Comparison of ENCODE assay signal across 8 cellular contexts in genomic region chr19:38792250-38793111, GRCh38. TPM values are rescaled to one million over a fixed set of nuclear protein-coding genes. Genes with fewer than 3 reads are reported as not detected.
DNase-seq lines count a peak whose midpoint lies in the region; ATAC-seq, FAIRE-seq and TF ChIP-seq lines count a peak whose summit lies in the region.
"Had no signal": no experiment of that assay in that cellular context is flagged by ENCODE, and none has a peak within 500 bp of the region (broad histone marks: within the 10 kb centered on the region; RNA-seq: fewer than 3 reads in every experiment).

No MANE protein-coding gene starts in this region.

- H3K79me2 ChIP-seq in OCI-LY1 (ENCODE audit: insufficient read depth, low read length) (no peaks in the 10 kb centered on the region), HepG2 (ENCODE audit: insufficient read depth, low read length) (no peaks in the 10 kb centered on the region)

- H3K27me3 ChIP-seq in OCI-LY1 (ENCODE audit: insufficient read depth, low read length) (no peaks in the 10 kb centered on the region), HepG2 (ENCODE audit: control insufficient read depth in 1 of 2, insufficient read depth in 2 of 2, low read length in 2 of 2) (no peaks in the 10 kb centered on the region), thoracic aorta (replicated peaks; ENCODE audit: insufficient read depth) (no peaks in the 10 kb centered on the region)

- H3K4me3 ChIP-seq in OCI-LY1 (ENCODE audit: low read depth, low read length, poor library complexity, severe bottlenecking) (peak overlapping the region; percentile 51), astrocyte of the spinal cord (ENCODE audit: low read depth, low read length) (no peak overlapping the region), HepG2 (replicated peaks in 1 of 3; ENCODE audit: insufficient read depth in 1 of 3, low read depth in 2 of 3, low read length in 3 of 3) (no peak overlapping the region), thoracic aorta (peak overlapping the region; percentile 66)

- intact Hi-C loops in HepG2 (cut with micrococcal nuclease; ENCODE audit: unreplicated experiment) = no loop called here

- CTCF ChIA-PET in HepG2 (lab: Yijun Ruan, JAX; ENCODE audit: low intra/inter-chr PET ratio, low total read pairs) = no interaction called here

- H3K9ac ChIP-seq in OCI-LY1 (ENCODE audit: low read length) = peak overlapping the region; percentile 41
- no peak overlapping the region for H3K9ac ChIP-seq in HepG2 (ENCODE audit: insufficient read depth, low read depth, low read length)

- no peaks in the 10 kb centered on the region for H3K9me2 ChIP-seq in OCI-LY1 (ENCODE audit: low read depth, low read length)

- no peak for TF ChIP-seq RAD21 in HepG2 (CRISPR knock-in tag; IDR thresholded peaks at IDR 0.05)

- H3K4me2 ChIP-seq in OCI-LY1 (ENCODE audit: low read length) (peak overlapping the region; percentile 63), HepG2 (ENCODE audit: low read depth, low read length) (peak overlapping the region; percentile 41)

- TF ChIP-seq CTCF in OCI-LY1 (IDR thresholded peaks at IDR 0.05; ENCODE audit: low read length) (peak; percentile 29; the same call in 1 of the 2 replicates), astrocyte of the spinal cord (IDR thresholded peaks at IDR 0.05; ENCODE audit: low read depth, low read length) (peak; percentile 43), HepG2 (CRISPR knock-in tag; IDR thresholded peaks at IDR 0.05) (no peak; the same call in 1 of the 2 replicates), thoracic aorta (IDR thresholded peaks at IDR 0.05) (peak; percentile 23)

- TF ChIP-seq EP300 in HepG2 (IDR thresholded peaks at IDR 0.05; ENCODE audit: low read depth in 2 of 2, low read length in 2 of 2) = no peak
- TF ChIP-seq EP300 in HepG2 (CRISPR knock-in tag; IDR thresholded peaks at IDR 0.05; ENCODE audit: borderline replicate concordance) = no peak

- H4K20me1 ChIP-seq in OCI-LY1 (ENCODE audit: insufficient read depth, low read length) (no peaks in the 10 kb centered on the region), HepG2 (ENCODE audit: insufficient read depth, low read length) (no peaks in the 10 kb centered on the region)

- in situ Hi-C loops in astrocyte of the spinal cord (cut with HindIII; ENCODE audit: low sequenced_read_pairs) (no loop called here), HepG2 (cut with HindIII; ENCODE audit: extremely low pct_ligation_motif_present, low pct_unique_long_range_greater_than_20kb) (no loop called here)

- 81% methylated on average over 35 of the region's 71 CpGs for WGBS in HepG2 (ENCODE audit: low lambda C conversion rate)

- H3K27ac ChIP-seq in OCI-LY1 (ENCODE audit: low read depth, low read length, poor library complexity, severe bottlenecking) (no peak overlapping the region), HepG2 (ENCODE audit: extremely low read length, insufficient read depth, low read length) (no peak overlapping the region), thoracic aorta (no peak overlapping the region)

- DNase-seq in astrocyte of the spinal cord (ENCODE audit: low read depth, low spot score) (peak; percentile 7), HepG2 (ENCODE audit: low spot score) (no peak), thoracic aorta (ENCODE audit: low spot score) (no peak), RKO (ENCODE audit: low spot score) (no peak), medulla oblongata (ENCODE audit: extremely low spot score) (no peak), NCI-H226 (no peak)

- H3K36me3 ChIP-seq in OCI-LY1 (ENCODE audit: insufficient read depth, low read length) (no peaks in the 10 kb centered on the region), HepG2 (replicated peaks in 1 of 2; ENCODE audit: control insufficient read depth in 1 of 2, insufficient read depth in 2 of 2, low read length in 2 of 2) (no peaks in the 10 kb centered on the region), thoracic aorta (no peaks in the 10 kb centered on the region)

- TF ChIP-seq POLR2A in HepG2 (IDR thresholded peaks at IDR 0.05; ENCODE audit: insufficient read depth in 1 of 2, low read depth in 2 of 2, low read length in 2 of 2) = no peak

- H3K9me3 ChIP-seq in OCI-LY1 (ENCODE audit: low read length) = no peaks in the 10 kb centered on the region
- no peaks in the 10 kb centered on the region for H3K9me3 ChIP-seq in HepG2 (ENCODE audit: low read length)
- no peaks in the 10 kb centered on the region for H3K9me3 ChIP-seq in thoracic aorta

- H3K4me1 ChIP-seq in OCI-LY1 (ENCODE audit: insufficient read depth, low read length, severe bottlenecking) = peaks cover 13% of the 10 kb centered on the region
- peaks cover 21% of the 10 kb centered on the region for H3K4me1 ChIP-seq in HepG2 (ENCODE audit: insufficient read depth, low read length)
- H3K4me1 ChIP-seq in thoracic aorta (ENCODE audit: control insufficient read depth in 1 of 2, low read depth in 2 of 2) = peaks cover 0 to 3% of the 10 kb centered on the region in 2 donors

- POLR2A ChIA-PET in HepG2 (lab: Yijun Ruan, JAX) = interaction anchor here (0.6 to 1.6 kb wide), 2 partner anchors 18 to 29 kb away, joined by 3 to 5 read pairs; no protein-coding TSS in a partner anchor

- no peak for FAIRE-seq in HepG2 (lab: Jason Lieb, UNC)

- H2AFZ ChIP-seq in OCI-LY1 (ENCODE audit: low read length) = peak overlapping the region; percentile 60; the same call in 1 of the 2 replicates
- no peak overlapping the region for H2AFZ ChIP-seq in HepG2 (ENCODE audit: low read length)

- BruUV-seq in HepG2 (replicated peaks; lab: Mats Ljungman, UMichigan) = no TSS peak

- H3F3A ChIP-seq in OCI-LY1 (ENCODE audit: insufficient read depth, low read length) = no peaks in the 10 kb centered on the region

- ATAC-seq in HepG2 = peak; percentile 69
- ATAC-seq in thoracic aorta (ENCODE audit: insufficient number of reproducible peaks, low FRiP score, low read depth) = no peak

RNA-seq across cellular contexts. Expression of gene LGALS7B, which starts 3.5 kb away (rescaled TPM):
- total RNA-seq in HepG2 (2016; rRNA removed; fragmentation: Illumina TruSeq; extraction: Trizol) = 0.73 and 1.7 TPM in 2 replicates
- total RNA-seq in HepG2 (2016; cell fraction: cytosol; rRNA removed; fragmentation: Illumina TruSeq; extraction: Trizol; ENCODE audit: low read depth) = not detected in 2 replicates
- total RNA-seq in HepG2 (2016; cell fraction: insoluble cytoplasmic fraction; rRNA removed; fragmentation: Illumina TruSeq; extraction: Trizol) = 0.80 and 2.9 TPM in 2 replicates
- 0.77 TPM in 1 of 2 replicates, not detected in the other for total RNA-seq in HepG2 (2016; cell fraction: membrane; rRNA removed; fragmentation: Illumina TruSeq; extraction: Trizol)
- total RNA-seq in HepG2 (2016; cell fraction: nucleus; rRNA removed; fragmentation: Illumina TruSeq; extraction: Trizol) = not detected in 2 replicates
- 2.1 and 4.0 TPM in 2 replicates for polyA plus RNA-seq in HepG2 (2011; rRNA removed)
- 4.6 and 7.7 TPM in 2 replicates for polyA plus RNA-seq in HepG2 (2011; cell fraction: cytosol; rRNA removed)
- 2.3 and 3.2 TPM in 2 replicates for polyA plus RNA-seq in HepG2 (2011; cell fraction: nucleus; rRNA removed)
- polyA plus RNA-seq in HepG2 (2012) = 1.6 and 3.8 TPM in 2 replicates
- 0.27 and 0.35 TPM in 2 replicates for polyA plus RNA-seq in HepG2 (2016; cell fraction: cytosol; fragmentation: Illumina TruSeq; extraction: Trizol; ENCODE audit: low read depth)
- polyA plus RNA-seq in HepG2 (2016; cell fraction: insoluble cytoplasmic fraction; fragmentation: Illumina TruSeq; extraction: Trizol; ENCODE audit: low read depth) = 1.1 and 1.9 TPM in 2 replicates
- 0.50 TPM in 1 of 2 replicates, not detected in the other for polyA plus RNA-seq in HepG2 (2016; cell fraction: membrane; fragmentation: Illumina TruSeq; extraction: Trizol; ENCODE audit: low read depth)
- polyA plus RNA-seq in HepG2 (2016; cell fraction: nucleus; fragmentation: Illumina TruSeq; extraction: Trizol; ENCODE audit: insufficient read depth, low read depth) = 2.2 TPM in 1 of 2 replicates, not detected in the other
- 0.37 TPM in 1 of 2 replicates, not detected in the other for polyA minus RNA-seq in HepG2 (2011; rRNA and poly(A)+ RNA removed; ENCODE audit: low replicate concordance)
- polyA minus RNA-seq in HepG2 (2011; cell fraction: cytosol; rRNA and poly(A)+ RNA removed) = 2.1 TPM in 1 of 2 replicates, not detected in the other
- polyA minus RNA-seq in HepG2 (2011; cell fraction: nucleus; rRNA and poly(A)+ RNA removed) = not detected in 2 replicates
- total RNA-seq in thoracic aorta = 1 to 10 TPM in 1 of 2 donors, not detected in 1; 2.0 TPM
- polyA plus RNA-seq: neural cell had no signal

RNA-seq across cellular contexts. Expression of gene LGALS7, which starts 19.2 kb away (rescaled TPM):
- total RNA-seq in HepG2 (2016; rRNA removed; fragmentation: Illumina TruSeq; extraction: Trizol) = not detected in 2 replicates
- total RNA-seq in HepG2 (2016; cell fraction: cytosol; rRNA removed; fragmentation: Illumina TruSeq; extraction: Trizol; ENCODE audit: low read depth) = not detected in 2 replicates
- total RNA-seq in HepG2 (2016; cell fraction: insoluble cytoplasmic fraction; rRNA removed; fragmentation: Illumina TruSeq; extraction: Trizol) = not detected in 2 replicates
- total RNA-seq in HepG2 (2016; cell fraction: membrane; rRNA removed; fragmentation: Illumina TruSeq; extraction: Trizol) = 0.93 TPM in 1 of 2 replicates, not detected in the other
- not detected in 2 replicates for total RNA-seq in HepG2 (2016; cell fraction: nucleus; rRNA removed; fragmentation: Illumina TruSeq; extraction: Trizol)
- polyA plus RNA-seq in HepG2 (2011; rRNA removed) = 0.73 and 0.85 TPM in 2 replicates
- polyA plus RNA-seq in HepG2 (2011; cell fraction: cytosol; rRNA removed) = 1.6 and 1.9 TPM in 2 replicates
- 1.7 and 2.4 TPM in 2 replicates for polyA plus RNA-seq in HepG2 (2011; cell fraction: nucleus; rRNA removed)
- polyA plus RNA-seq in HepG2 (2012) = 0.35 TPM in 1 of 2 replicates, not detected in the other
- not detected in 2 replicates for polyA plus RNA-seq in HepG2 (2016; cell fraction: cytosol; fragmentation: Illumina TruSeq; extraction: Trizol; ENCODE audit: low read depth)
- polyA plus RNA-seq in HepG2 (2016; cell fraction: insoluble cytoplasmic fraction; fragmentation: Illumina TruSeq; extraction: Trizol; ENCODE audit: low read depth) = not detected in 2 replicates
- 0.63 TPM in 1 of 2 replicates, not detected in the other for polyA plus RNA-seq in HepG2 (2016; cell fraction: membrane; fragmentation: Illumina TruSeq; extraction: Trizol; ENCODE audit: low read depth)
- polyA plus RNA-seq in HepG2 (2016; cell fraction: nucleus; fragmentation: Illumina TruSeq; extraction: Trizol; ENCODE audit: insufficient read depth, low read depth) = not detected in 2 replicates
- polyA minus RNA-seq in HepG2 (2011; rRNA and poly(A)+ RNA removed; ENCODE audit: low replicate concordance) = 0.58 TPM in 1 of 2 replicates, not detected in the other
- polyA minus RNA-seq in HepG2 (2011; cell fraction: cytosol; rRNA and poly(A)+ RNA removed) = not detected in 2 replicates
- 0.99 TPM in 1 of 2 replicates, not detected in the other for polyA minus RNA-seq in HepG2 (2011; cell fraction: nucleus; rRNA and poly(A)+ RNA removed)
- not detected for total RNA-seq in thoracic aorta
- polyA plus RNA-seq: neural cell had no signal

RNA-seq across cellular contexts. Expression of gene LGALS4, which starts 20.3 kb away (rescaled TPM):
- total RNA-seq in HepG2 (2016; rRNA removed; fragmentation: Illumina TruSeq; extraction: Trizol) (0.24 and 0.32 TPM in 2 replicates), thoracic aorta (1 to 10 TPM in 1 of 2 donors, not detected in 1; 3.5 TPM)
- not detected in 2 replicates for total RNA-seq in HepG2 (2016; cell fraction: cytosol; rRNA removed; fragmentation: Illumina TruSeq; extraction: Trizol; ENCODE audit: low read depth)
- 0.39 TPM in 1 of 2 replicates, not detected in the other for total RNA-seq in HepG2 (2016; cell fraction: insoluble cytoplasmic fraction; rRNA removed; fragmentation: Illumina TruSeq; extraction: Trizol)
- total RNA-seq in HepG2 (2016; cell fraction: membrane; rRNA removed; fragmentation: Illumina TruSeq; extraction: Trizol) = 0.31 TPM in 1 of 2 replicates, not detected in the other
- total RNA-seq in HepG2 (2016; cell fraction: nucleus; rRNA removed; fragmentation: Illumina TruSeq; extraction: Trizol) = 0.28 and 0.41 TPM in 2 replicates
- polyA plus RNA-seq in HepG2 (2011; rRNA removed) = 0.48 and 0.71 TPM in 2 replicates
- polyA plus RNA-seq in HepG2 (2011; cell fraction: cytosol; rRNA removed) = 0.26 and 0.30 TPM in 2 replicates
- 2.4 and 2.9 TPM in 2 replicates for polyA plus RNA-seq in HepG2 (2011; cell fraction: nucleus; rRNA removed)
- 0.59 and 0.87 TPM in 2 replicates for polyA plus RNA-seq in HepG2 (2012)
- polyA plus RNA-seq in HepG2 (2016; cell fraction: cytosol; fragmentation: Illumina TruSeq; extraction: Trizol; ENCODE audit: low read depth) = 0.17 TPM in 1 of 2 replicates, not detected in the other
- polyA plus RNA-seq in HepG2 (2016; cell fraction: insoluble cytoplasmic fraction; fragmentation: Illumina TruSeq; extraction: Trizol; ENCODE audit: low read depth) = not detected in 2 replicates
- polyA plus RNA-seq in HepG2 (2016; cell fraction: membrane; fragmentation: Illumina TruSeq; extraction: Trizol; ENCODE audit: low read depth) = 0.26 TPM in 1 of 2 replicates, not detected in the other
- 2.4 TPM in 1 of 2 replicates, not detected in the other for polyA plus RNA-seq in HepG2 (2016; cell fraction: nucleus; fragmentation: Illumina TruSeq; extraction: Trizol; ENCODE audit: insufficient read depth, low read depth)
- polyA minus RNA-seq in HepG2 (2011; rRNA and poly(A)+ RNA removed; ENCODE audit: low replicate concordance) = 0.42 and 0.68 TPM in 2 replicates
- polyA minus RNA-seq in HepG2 (2011; cell fraction: cytosol; rRNA and poly(A)+ RNA removed) = not detected in 2 replicates
- 0.90 and 3.0 TPM in 2 replicates for polyA minus RNA-seq in HepG2 (2011; cell fraction: nucleus; rRNA and poly(A)+ RNA removed)

RNA-seq across cellular contexts. Expression of gene ECH1, which starts 39.1 kb away (rescaled TPM):
- total RNA-seq in HepG2 (2016; rRNA removed; fragmentation: Illumina TruSeq; extraction: Trizol) (45.4 and 54.8 TPM in 2 replicates), thoracic aorta (10 to 100 TPM; 47.5 to 75.0 TPM)
- 17.9 and 23.1 TPM in 2 replicates for total RNA-seq in HepG2 (2016; cell fraction: cytosol; rRNA removed; fragmentation: Illumina TruSeq; extraction: Trizol; ENCODE audit: low read depth)
- total RNA-seq in HepG2 (2016; cell fraction: insoluble cytoplasmic fraction; rRNA removed; fragmentation: Illumina TruSeq; extraction: Trizol) = 41.2 and 57.4 TPM in 2 replicates
- total RNA-seq in HepG2 (2016; cell fraction: membrane; rRNA removed; fragmentation: Illumina TruSeq; extraction: Trizol) = 15.1 and 19.6 TPM in 2 replicates
- total RNA-seq in HepG2 (2016; cell fraction: nucleus; rRNA removed; fragmentation: Illumina TruSeq; extraction: Trizol) = 31.4 and 37.2 TPM in 2 replicates
- polyA plus RNA-seq in HepG2 (2011; rRNA removed) = 198 and 277 TPM in 2 replicates
- polyA plus RNA-seq in HepG2 (2011; cell fraction: cytosol; rRNA removed) = 180 and 200 TPM in 2 replicates
- polyA plus RNA-seq in HepG2 (2011; cell fraction: nucleus; rRNA removed) = 123 and 139 TPM in 2 replicates
- polyA plus RNA-seq in HepG2 (2012) = 231 and 273 TPM in 2 replicates
- polyA plus RNA-seq in HepG2 (2016; cell fraction: cytosol; fragmentation: Illumina TruSeq; extraction: Trizol; ENCODE audit: low read depth) = 49.8 and 49.9 TPM in 2 replicates
- 244 and 262 TPM in 2 replicates for polyA plus RNA-seq in HepG2 (2016; cell fraction: insoluble cytoplasmic fraction; fragmentation: Illumina TruSeq; extraction: Trizol; ENCODE audit: low read depth)
- 43.5 and 46.5 TPM in 2 replicates for polyA plus RNA-seq in HepG2 (2016; cell fraction: membrane; fragmentation: Illumina TruSeq; extraction: Trizol; ENCODE audit: low read depth)
- polyA plus RNA-seq in HepG2 (2016; cell fraction: nucleus; fragmentation: Illumina TruSeq; extraction: Trizol; ENCODE audit: insufficient read depth, low read depth) = 142 and 151 TPM in 2 replicates
- polyA minus RNA-seq in HepG2 (2011; rRNA and poly(A)+ RNA removed; ENCODE audit: low replicate concordance) = 119 and 143 TPM in 2 replicates
- 74.8 and 77.1 TPM in 2 replicates for polyA minus RNA-seq in HepG2 (2011; cell fraction: cytosol; rRNA and poly(A)+ RNA removed)
- 30.3 and 39.7 TPM in 2 replicates for polyA minus RNA-seq in HepG2 (2011; cell fraction: nucleus; rRNA and poly(A)+ RNA removed)

RNA-seq across cellular contexts. Expression of gene CAPN12, which starts 48.2 kb away (rescaled TPM):
- total RNA-seq in HepG2 (2016; rRNA removed; fragmentation: Illumina TruSeq; extraction: Trizol) (0.62 and 1.6 TPM in 2 replicates), thoracic aorta (1 to 10 TPM in 1 of 2 donors, under 1 TPM in 1; 0.81 to 2.1 TPM)
- total RNA-seq in HepG2 (2016; cell fraction: cytosol; rRNA removed; fragmentation: Illumina TruSeq; extraction: Trizol; ENCODE audit: low read depth) = 1.0 and 1.2 TPM in 2 replicates
- total RNA-seq in HepG2 (2016; cell fraction: insoluble cytoplasmic fraction; rRNA removed; fragmentation: Illumina TruSeq; extraction: Trizol) = 0.30 and 1.3 TPM in 2 replicates
- total RNA-seq in HepG2 (2016; cell fraction: membrane; rRNA removed; fragmentation: Illumina TruSeq; extraction: Trizol) = 0.49 and 0.59 TPM in 2 replicates
- 2.3 and 2.9 TPM in 2 replicates for total RNA-seq in HepG2 (2016; cell fraction: nucleus; rRNA removed; fragmentation: Illumina TruSeq; extraction: Trizol)
- polyA plus RNA-seq in HepG2 (2011; rRNA removed) = 13.6 and 20.4 TPM in 2 replicates
- 3.4 and 3.8 TPM in 2 replicates for polyA plus RNA-seq in HepG2 (2011; cell fraction: cytosol; rRNA removed)
- 230 and 249 TPM in 2 replicates for polyA plus RNA-seq in HepG2 (2011; cell fraction: nucleus; rRNA removed)
- polyA plus RNA-seq in HepG2 (2012) = 8.4 and 11.4 TPM in 2 replicates
- 0.35 and 0.73 TPM in 2 replicates for polyA plus RNA-seq in HepG2 (2016; cell fraction: cytosol; fragmentation: Illumina TruSeq; extraction: Trizol; ENCODE audit: low read depth)
- polyA plus RNA-seq in HepG2 (2016; cell fraction: insoluble cytoplasmic fraction; fragmentation: Illumina TruSeq; extraction: Trizol; ENCODE audit: low read depth) = 0.66 and 0.96 TPM in 2 replicates
- polyA plus RNA-seq in HepG2 (2016; cell fraction: membrane; fragmentation: Illumina TruSeq; extraction: Trizol; ENCODE audit: low read depth) = 0.66 and 0.81 TPM in 2 replicates
- 16.2 and 18.9 TPM in 2 replicates for polyA plus RNA-seq in HepG2 (2016; cell fraction: nucleus; fragmentation: Illumina TruSeq; extraction: Trizol; ENCODE audit: insufficient read depth, low read depth)
- 4.4 TPM in 1 of 2 replicates, not detected in the other for polyA minus RNA-seq in HepG2 (2011; rRNA and poly(A)+ RNA removed; ENCODE audit: low replicate concordance)
- 0.69 and 2.0 TPM in 2 replicates for polyA minus RNA-seq in HepG2 (2011; cell fraction: cytosol; rRNA and poly(A)+ RNA removed)
- 10.0 and 11.6 TPM in 2 replicates for polyA minus RNA-seq in HepG2 (2011; cell fraction: nucleus; rRNA and poly(A)+ RNA removed)
- polyA plus RNA-seq: neural cell had no signal

Comparison
In these comparisons a context has a peak if more than half of its experiments do, and no peak if none do; other contexts are left out.
1. H3K4me3 ChIP-seq: peak in OCI-LY1 (single experiment) and thoracic aorta (single experiment); none in astrocyte of the spinal cord (single experiment) and HepG2 (0 of 3).